Comparison of ENCODE assay signal across 22 cellular contexts in the genomic region with DNA sequence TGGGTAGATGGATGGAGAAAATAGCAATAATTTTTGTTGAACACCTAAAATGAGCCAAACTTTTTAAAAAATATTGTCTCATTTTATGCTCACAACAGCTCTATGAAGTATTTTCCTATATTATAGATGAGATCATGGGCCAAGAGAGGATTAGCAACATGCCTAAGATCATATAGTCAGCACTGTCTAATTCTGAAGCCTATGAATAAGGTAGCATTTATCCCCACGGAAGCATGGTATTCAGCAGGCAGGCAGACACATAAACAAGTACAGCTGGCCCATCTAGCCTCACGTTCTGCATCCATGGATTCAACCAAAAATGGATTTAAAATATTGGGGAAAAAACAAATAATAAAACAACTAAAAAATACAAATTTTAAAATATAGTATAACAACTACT.
"Had no signal": no experiment of that assay in that cellular context is flagged by ENCODE, and none has a peak within 500 bp of the region (broad histone marks: within the 10 kb centered on the region; RNA-seq: fewer than 3 reads in every experiment).

No MANE protein-coding gene starts in this region.

- H3K27ac ChIP-seq: SK-N-MC, WERI-Rb-1 had no signal

- H3K27me3 Mint-ChIP-seq: activated CD8-positive, alpha-beta T cell treated with anti-CD3 and anti-CD28 coated beads for 36 hours; activated naive CD8-positive, alpha-beta T cell treated with anti-CD3 and anti-CD28 coated beads, Interleukin-2, amount 10 ng/mL, durations not matched to agents 7 days and 5 days; T-cell had no signal

- H3K9me3 Mint-ChIP-seq: activated CD8-positive, alpha-beta T cell treated with anti-CD3 and anti-CD28 coated beads for 36 hours; activated naive CD8-positive, alpha-beta T cell treated with anti-CD3 and anti-CD28 coated beads, Interleukin-2, amount 10 ng/mL, durations not matched to agents 7 days and 5 days; activated T-cell treated with anti-CD3 and anti-CD28 coated beads, Interleukin-2, amount 50 U/mL, for 72 hours; activated T-helper 2 cell treated with anti-CD3 and anti-CD28 coated beads, Interferon-gamma antibody, Interleukin-2, Interleukin-4, amounts not matched to agents 10 μg/mL and 5 μg/mL and 100 μg/mL, durations not matched to agents 14 hours and 24 hours and 36 hours; T-cell had no signal

- H3K27ac Mint-ChIP-seq: activated CD8-positive, alpha-beta T cell treated with anti-CD3 and anti-CD28 coated beads for 36 hours; activated naive CD8-positive, alpha-beta T cell treated with anti-CD3 and anti-CD28 coated beads, Interleukin-2, amount 10 ng/mL, durations not matched to agents 7 days and 5 days; activated T-cell treated with anti-CD3 and anti-CD28 coated beads, Interleukin-2, amount 50 U/mL, for 72 hours; activated T-helper 2 cell treated with anti-CD3 and anti-CD28 coated beads, Interferon-gamma antibody, Interleukin-2, Interleukin-4, amounts not matched to agents 10 μg/mL and 5 μg/mL and 100 μg/mL, durations not matched to agents 14 hours and 24 hours and 36 hours; T-cell had no signal

- H3K36me3 Mint-ChIP-seq: T-cell had no signal

- H3K36me3 ChIP-seq: adrenal gland, WERI-Rb-1 had no signal

- H3K4me3 Mint-ChIP-seq: activated CD8-positive, alpha-beta T cell treated with anti-CD3 and anti-CD28 coated beads for 36 hours; activated naive CD8-positive, alpha-beta T cell treated with anti-CD3 and anti-CD28 coated beads, Interleukin-2, amount 10 ng/mL, durations not matched to agents 7 days and 5 days; activated T-cell treated with anti-CD3 and anti-CD28 coated beads, Interleukin-2, amount 50 U/mL, for 72 hours; T-cell had no signal

- H3K9me3 ChIP-seq: adrenal gland had no signal

- ATAC-seq: activated CD4-positive, CD25-positive, alpha-beta regulatory T cell treated with anti-CD3 and anti-CD28 coated beads, Interleukin-2, amount 50 U/mL, for 24 hours; activated CD8-positive, alpha-beta T cell treated with anti-CD3 and anti-CD28 coated beads for 36 hours; activated T-cell treated with anti-CD3 and anti-CD28 coated beads, Interleukin-2, amount 50 U/mL, for 72 hours; Right ventricle myocardium inferior; T-cell had no signal

- H3K4me3 ChIP-seq: adrenal gland, SK-N-MC had no signal

- DNase-seq: activated CD4-positive, alpha-beta T cell treated with anti-CD3 and anti-CD28 coated beads for 4 hours; activated CD8-positive, alpha-beta memory T cell treated with anti-CD3 and anti-CD28 coated beads, Interleukin-2, amount 50 U/mL, for 4 hours; activated CD8-positive, alpha-beta T cell treated with anti-CD3 and anti-CD28 coated beads for 36 hours; activated naive CD4-positive, alpha-beta T cell treated with anti-CD3 and anti-CD28 coated beads, Interleukin-2, amount 50 U/mL, for 16 hours; activated naive CD8-positive, alpha-beta T cell treated with anti-CD3 and anti-CD28 coated beads, Interleukin-2, amount 10 ng/mL, durations not matched to agents 7 days and 5 days; activated T-cell treated with anti-CD3 and anti-CD28 coated beads, Interleukin-2, amount 50 U/mL, for 72 hours; adrenal gland; anterior cingulate cortex; cerebellar nuclear complex; Kasumi-1; NCI-H1048; NCI-H2029; NCI-H2107; NCI-H2171 treated with DMSO at 0.1 percent for 48 hours; RPMI8226; T-cell; T-helper 2 cell; WERI-Rb-1 had no signal

- H3K27me3 ChIP-seq: adrenal gland had no signal
